In the genomic region with DNA sequence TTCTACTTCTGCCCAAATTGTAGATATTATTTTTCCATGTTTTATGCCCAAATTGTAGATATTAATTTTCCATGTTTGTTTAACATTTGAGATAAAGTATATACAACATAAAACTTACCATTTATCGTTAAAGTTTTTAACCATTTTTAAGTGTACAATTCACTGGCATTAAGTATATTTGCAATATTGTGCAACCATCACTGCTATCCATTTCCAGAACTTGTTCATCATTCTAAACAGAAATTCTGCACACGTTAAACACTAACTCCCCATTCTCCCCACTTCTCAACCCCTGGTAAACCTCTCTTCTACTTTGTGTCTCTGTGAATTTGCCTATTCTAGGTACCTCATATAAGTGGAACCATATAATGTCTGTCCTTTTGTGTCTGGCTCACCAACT, we compare ENCODE assay signal across 27 cellular contexts.
"Had no signal": no experiment of that assay in that cellular context is flagged by ENCODE, and none has a peak within 500 bp of the region (broad histone marks: within the 10 kb centered on the region; RNA-seq: fewer than 3 reads in every experiment).

No MANE protein-coding gene starts in this region.

- H3K79me2 ChIP-seq: parathyroid adenoma had no signal

- H3K9me3 ChIP-seq: left ventricle myocardium inferior, neutrophil, right atrium auricular region, spleen, stomach, testis, thyroid gland, transverse colon, upper lobe of right lung had no signal

- H2AFZ ChIP-seq: neural progenitor cell, parathyroid adenoma had no signal

- H3K36me3 ChIP-seq: neural progenitor cell, right atrium auricular region, thyroid gland, transverse colon had no signal

- H3K9ac ChIP-seq: neural progenitor cell, parathyroid adenoma had no signal

- H3K4me1 ChIP-seq: testis had no signal

- ATAC-seq: natural killer cell; sciatic nerve; stimulated activated memory B cell treated with anti-CD40 and anti-IgM and Interleukin-4, amounts not matched to agents 10 μg/mL and 1 μg/mL and 100 μg/mL, for 72 hours; stimulated activated naive CD8-positive, alpha-beta T cell treated with anti-CD3 and anti-CD28 coated beads, Interleukin-15, Interleukin-2, amounts not matched to agents 100 U/mL and 50 U/mL, for 24 hours; upper lobe of right lung had no signal

- FAIRE-seq: urothelium cell line had no signal

- H3K4me3 ChIP-seq: left ventricle myocardium inferior, lung, neural progenitor cell, right atrium auricular region, skin epidermis, spleen, stomach, testis, thyroid gland, transverse colon, upper lobe of right lung had no signal

- H3K27me3 ChIP-seq: neural progenitor cell, neutrophil, right atrium auricular region, spleen, stomach, testis, thyroid gland, transverse colon, upper lobe of right lung had no signal

- H3K27ac ChIP-seq: left ventricle myocardium inferior, neural progenitor cell, neutrophil, parathyroid adenoma, right atrium auricular region, skin epidermis, spleen, stomach, testis, thyroid gland, transverse colon, upper lobe of right lung had no signal

- H3K4me2 ChIP-seq: neural progenitor cell had no signal

- DNase-seq: hippocampal formation; left ventricle myocardium inferior; mesendoderm; naive B cell; natural killer cell; nephron progenitor cell; occipital lobe; spleen; stimulated activated CD4-positive, alpha-beta T cell treated with anti-CD3 and anti-CD28 coated beads, Interleukin-1b, Interleukin-23, amount 100 ng/mL, for 48 hours; stimulated activated CD4-positive, alpha-beta T cell treated with anti-CD3 and anti-CD28 coated beads, Interleukin-2, amount 100 ng/mL, for 48 hours; stimulated activated CD4-positive, alpha-beta T cell treated with anti-CD3 and anti-CD28 coated beads, Interleukin-4, amount 100 ng/mL, for 4 hours; stimulated activated CD8-positive, alpha-beta memory T cell treated with anti-CD3 and anti-CD28 coated beads, Interleukin-4, amount 100 ng/mL, for 48 hours; stimulated activated naive CD8-positive, alpha-beta T cell treated with anti-CD3 and anti-CD28 coated beads, Interleukin-15, Interleukin-2, amounts not matched to agents 100 U/mL and 50 U/mL, for 24 hours; stomach; testis; thyroid gland; transverse colon; upper lobe of right lung had no signal
